9 cellular contexts compared by ENCODE assay signal in genomic region chr9:93302586-93303257, GRCh38.
DNase-seq lines count a peak whose midpoint lies in the region; ATAC-seq and TF ChIP-seq lines count a peak whose summit lies in the region.
"Had no signal": no experiment of that assay in that cellular context is flagged by ENCODE, and none has a peak within 500 bp of the region (broad histone marks: within the 10 kb centered on the region; RNA-seq: fewer than 3 reads in every experiment).

No MANE protein-coding gene starts in this region.

- H3K9me3 Mint-ChIP-seq in activated naive CD4-positive, alpha-beta T cell treated with anti-CD3 and anti-CD28 coated beads, Interleukin-2, amount 10 ng/mL, durations not matched to agents 7 days and 5 days, result no peaks in the 10 kb centered on the region

- no peak for TF ChIP-seq POLR2A in gastrocnemius medialis (IDR thresholded peaks at IDR 0.05)

- peaks cover 10% of the 10 kb centered on the region for H3K4me1 Mint-ChIP-seq in activated naive CD4-positive, alpha-beta T cell treated with anti-CD3 and anti-CD28 coated beads, Interleukin-2, amount 10 ng/mL, durations not matched to agents 7 days and 5 days

- peaks cover 66 to 71% of the 10 kb centered on the region in 2 donors for H3K4me1 ChIP-seq in gastrocnemius medialis
- H3K4me1 ChIP-seq: vagina had no signal

- DNase-seq in CMK (ENCODE audit: low read depth), result peak; percentile 37
- peak in 47 of 76 experiments; percentile 2 to 66 (median 31) for DNase-seq in HUDEP-2 (lab: John Stamatoyannopoulos, UW; ENCODE audit: unreplicated experiment in 76 of 76)
- DNase-seq in SHP77 (lab: John Stamatoyannopoulos, UW), result peak; percentile 49 to 73
- peak; percentile 80 for DNase-seq in activated naive CD4-positive, alpha-beta T cell treated with anti-CD3 and anti-CD28 coated beads, Interleukin-2, amount 10 ng/mL, durations not matched to agents 7 days and 5 days
- peak; percentile 65 for DNase-seq in Right ventricle myocardium inferior (ENCODE audit: missing footprints)
- peak in 1 of 2 donors; percentile 58 for DNase-seq in gastrocnemius medialis
- no peak for DNase-seq in NCI-H2227 (lab: John Stamatoyannopoulos, UW; ENCODE audit: unreplicated experiment)

- H3K36me3 Mint-ChIP-seq in activated naive CD4-positive, alpha-beta T cell treated with anti-CD3 and anti-CD28 coated beads, Interleukin-2, amount 10 ng/mL, durations not matched to agents 7 days and 5 days, result no peaks in the 10 kb centered on the region

- H3K4me3 Mint-ChIP-seq in activated naive CD4-positive, alpha-beta T cell treated with anti-CD3 and anti-CD28 coated beads, Interleukin-2, amount 10 ng/mL, durations not matched to agents 7 days and 5 days, result no peak overlapping the region

- H3K27ac ChIP-seq in gastrocnemius medialis, result peak overlapping the region in 1 of 4 donors; percentile 26
- H3K27ac ChIP-seq: vagina had no signal

- ATAC-seq in Right ventricle myocardium inferior, result peak; percentile 12
- ATAC-seq in gastrocnemius medialis, result no peak
- no peak for ATAC-seq in HG03520 (IDR thresholded peaks at IDR 0.05; ENCODE audit: unreplicated experiment)

- H3K36me3 ChIP-seq in gastrocnemius medialis, result no peaks in the 10 kb centered on the region
- H3K36me3 ChIP-seq: vagina had no signal

- peaks cover 4% of the 10 kb centered on the region for H3K27me3 Mint-ChIP-seq in activated naive CD4-positive, alpha-beta T cell treated with anti-CD3 and anti-CD28 coated beads, Interleukin-2, amount 10 ng/mL, durations not matched to agents 7 days and 5 days

- intact Hi-C loops in Right ventricle myocardium inferior (cut with DNase I), result loop anchor here (10.0 kb wide), 1 partner anchor 262 kb away; no protein-coding TSS in a partner anchor
- intact Hi-C loops in gastrocnemius medialis (cut with DNase I; ENCODE audit: low total_unique reads), result loop anchor here (5.0 kb wide), 1 partner anchor 40 kb away; no protein-coding TSS in a partner anchor

- CTCF ChIA-PET in activated naive CD4-positive, alpha-beta T cell treated with anti-CD3 and anti-CD28 coated beads, Interleukin-2, amount 10 ng/mL, durations not matched to agents 7 days and 5 days (lab: Charles Lee), result interaction anchor here (1.0 to 2.4 kb wide), 11 partner anchors 9 to 349 kb away, joined by 3 to 15 read pairs (median 5); no protein-coding TSS in a partner anchor

- in situ Hi-C loops in gastrocnemius medialis (cut with MboI; ENCODE audit: low sequenced_read_pairs in 4 of 4), result loop anchor here in 3 of 4 donors (5.0 to 25.0 kb wide), 4 partner anchors 138 to 260 kb away; no protein-coding TSS in a partner anchor

- no peak overlapping the region for H3K4me3 ChIP-seq in gastrocnemius medialis
- H3K4me3 ChIP-seq: vagina had no signal

- no peaks in the 10 kb centered on the region for H3K27me3 ChIP-seq in gastrocnemius medialis
- H3K27me3 ChIP-seq: vagina had no signal

- TF ChIP-seq CTCF in gastrocnemius medialis (IDR thresholded peaks at IDR 0.05 in 4 of 5, conservative IDR thresholded peaks at IDR 0.05 in 1 of 5), result peak in 4 of 5 experiments; percentile 33 to 59 (median 49)

- H3K27ac Mint-ChIP-seq in activated naive CD4-positive, alpha-beta T cell treated with anti-CD3 and anti-CD28 coated beads, Interleukin-2, amount 10 ng/mL, durations not matched to agents 7 days and 5 days, result peak overlapping the region; percentile 64

- no peaks in the 10 kb centered on the region for H3K9me3 ChIP-seq in gastrocnemius medialis
- H3K9me3 ChIP-seq: vagina had no signal
